In the genomic region with DNA sequence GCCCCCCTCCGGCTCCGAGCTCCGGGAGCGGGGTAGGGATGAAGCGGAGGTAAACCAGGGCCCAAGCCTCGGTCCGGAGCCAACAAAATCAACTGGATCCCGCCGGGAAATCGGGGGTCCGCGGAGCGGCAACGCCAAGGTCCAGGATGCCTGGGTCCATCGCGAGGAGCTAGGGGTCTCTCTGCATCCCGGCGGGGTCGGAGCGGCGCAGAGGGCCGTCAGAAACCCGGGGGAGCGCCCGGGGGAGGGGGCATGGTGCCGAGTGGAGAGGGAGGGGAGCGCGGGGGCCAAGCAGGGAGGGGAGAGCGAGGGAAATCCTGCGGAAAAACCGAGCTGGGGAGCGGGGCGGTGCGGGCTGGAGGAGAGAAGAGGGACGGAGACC, we compare ENCODE assay signal across 2 cellular contexts.
A peak's percentile ranks its signal among the peaks of the same experiment; 100 is the strongest.
TF ChIP-seq lines count a peak whose summit lies in the region.

No MANE protein-coding gene starts in this region.

TF ChIP-seq in GM23338, 12 proteins besides CTCF, POLR2A, EP300 and RAD21 (continues in another document):
- TF ChIP-seq, protein P1, sequence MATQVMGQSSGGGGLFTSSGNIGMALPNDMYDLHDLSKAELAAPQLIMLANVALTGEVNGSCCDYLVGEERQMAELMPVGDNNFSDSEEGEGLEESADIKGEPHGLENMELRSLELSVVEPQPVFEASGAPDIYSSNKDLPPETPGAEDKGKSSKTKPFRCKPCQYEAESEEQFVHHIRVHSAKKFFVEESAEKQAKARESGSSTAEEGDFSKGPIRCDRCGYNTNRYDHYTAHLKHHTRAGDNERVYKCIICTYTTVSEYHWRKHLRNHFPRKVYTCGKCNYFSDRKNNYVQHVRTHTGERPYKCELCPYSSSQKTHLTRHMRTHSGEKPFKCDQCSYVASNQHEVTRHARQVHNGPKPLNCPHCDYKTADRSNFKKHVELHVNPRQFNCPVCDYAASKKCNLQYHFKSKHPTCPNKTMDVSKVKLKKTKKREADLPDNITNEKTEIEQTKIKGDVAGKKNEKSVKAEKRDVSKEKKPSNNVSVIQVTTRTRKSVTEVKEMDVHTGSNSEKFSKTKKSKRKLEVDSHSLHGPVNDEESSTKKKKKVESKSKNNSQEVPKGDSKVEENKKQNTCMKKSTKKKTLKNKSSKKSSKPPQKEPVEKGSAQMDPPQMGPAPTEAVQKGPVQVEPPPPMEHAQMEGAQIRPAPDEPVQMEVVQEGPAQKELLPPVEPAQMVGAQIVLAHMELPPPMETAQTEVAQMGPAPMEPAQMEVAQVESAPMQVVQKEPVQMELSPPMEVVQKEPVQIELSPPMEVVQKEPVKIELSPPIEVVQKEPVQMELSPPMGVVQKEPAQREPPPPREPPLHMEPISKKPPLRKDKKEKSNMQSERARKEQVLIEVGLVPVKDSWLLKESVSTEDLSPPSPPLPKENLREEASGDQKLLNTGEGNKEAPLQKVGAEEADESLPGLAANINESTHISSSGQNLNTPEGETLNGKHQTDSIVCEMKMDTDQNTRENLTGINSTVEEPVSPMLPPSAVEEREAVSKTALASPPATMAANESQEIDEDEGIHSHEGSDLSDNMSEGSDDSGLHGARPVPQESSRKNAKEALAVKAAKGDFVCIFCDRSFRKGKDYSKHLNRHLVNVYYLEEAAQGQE (IDR thresholded peaks at IDR 0.05; ENCODE audit: unreplicated experiment), result no peak
- TF ChIP-seq ZNF331 (CRISPR knock-in tag; IDR thresholded peaks at IDR 0.05; ENCODE audit: low read depth) (no peak), EZH2phosphoT487 (IDR thresholded peaks at IDR 0.05; ENCODE audit: unreplicated experiment) (peak; percentile 52), NANOG (IDR thresholded peaks at IDR 0.05; ENCODE audit: borderline replicate concordance) (no peak), POLR2AphosphoS5 (IDR thresholded peaks at IDR 0.05; ENCODE audit: low read depth) (no peak), ZNF114 (CRISPR knock-in tag; IDR thresholded peaks at IDR 0.05) (no peak), CREB1 (CRISPR knock-in tag; IDR thresholded peaks at IDR 0.05; ENCODE audit: low read depth) (no peak), EZH2 (IDR thresholded peaks at IDR 0.05; ENCODE audit: low read depth, unreplicated experiment) (peak; percentile 83), JUNB (IDR thresholded peaks at IDR 0.05; ENCODE audit: unreplicated experiment) (no peak)
- TF ChIP-seq, protein P2, sequence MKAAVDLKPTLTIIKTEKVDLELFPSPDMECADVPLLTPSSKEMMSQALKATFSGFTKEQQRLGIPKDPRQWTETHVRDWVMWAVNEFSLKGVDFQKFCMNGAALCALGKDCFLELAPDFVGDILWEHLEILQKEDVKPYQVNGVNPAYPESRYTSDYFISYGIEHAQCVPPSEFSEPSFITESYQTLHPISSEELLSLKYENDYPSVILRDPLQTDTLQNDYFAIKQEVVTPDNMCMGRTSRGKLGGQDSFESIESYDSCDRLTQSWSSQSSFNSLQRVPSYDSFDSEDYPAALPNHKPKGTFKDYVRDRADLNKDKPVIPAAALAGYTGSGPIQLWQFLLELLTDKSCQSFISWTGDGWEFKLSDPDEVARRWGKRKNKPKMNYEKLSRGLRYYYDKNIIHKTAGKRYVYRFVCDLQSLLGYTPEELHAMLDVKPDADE (IDR thresholded peaks at IDR 0.05), result no peak

TF ChIP-seq in WTC11, 78 proteins besides CTCF, POLR2A, EP300 and RAD21 (continued from another document):
- TF ChIP-seq, protein P3, sequence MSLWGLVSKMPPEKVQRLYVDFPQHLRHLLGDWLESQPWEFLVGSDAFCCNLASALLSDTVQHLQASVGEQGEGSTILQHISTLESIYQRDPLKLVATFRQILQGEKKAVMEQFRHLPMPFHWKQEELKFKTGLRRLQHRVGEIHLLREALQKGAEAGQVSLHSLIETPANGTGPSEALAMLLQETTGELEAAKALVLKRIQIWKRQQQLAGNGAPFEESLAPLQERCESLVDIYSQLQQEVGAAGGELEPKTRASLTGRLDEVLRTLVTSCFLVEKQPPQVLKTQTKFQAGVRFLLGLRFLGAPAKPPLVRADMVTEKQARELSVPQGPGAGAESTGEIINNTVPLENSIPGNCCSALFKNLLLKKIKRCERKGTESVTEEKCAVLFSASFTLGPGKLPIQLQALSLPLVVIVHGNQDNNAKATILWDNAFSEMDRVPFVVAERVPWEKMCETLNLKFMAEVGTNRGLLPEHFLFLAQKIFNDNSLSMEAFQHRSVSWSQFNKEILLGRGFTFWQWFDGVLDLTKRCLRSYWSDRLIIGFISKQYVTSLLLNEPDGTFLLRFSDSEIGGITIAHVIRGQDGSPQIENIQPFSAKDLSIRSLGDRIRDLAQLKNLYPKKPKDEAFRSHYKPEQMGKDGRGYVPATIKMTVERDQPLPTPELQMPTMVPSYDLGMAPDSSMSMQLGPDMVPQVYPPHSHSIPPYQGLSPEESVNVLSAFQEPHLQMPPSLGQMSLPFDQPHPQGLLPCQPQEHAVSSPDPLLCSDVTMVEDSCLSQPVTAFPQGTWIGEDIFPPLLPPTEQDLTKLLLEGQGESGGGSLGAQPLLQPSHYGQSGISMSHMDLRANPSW (CRISPR knock-in tag; conservative IDR thresholded peaks at IDR 0.05; ENCODE audit: low read depth), result no peak
- no peak for TF ChIP-seq NFATC4 (CRISPR knock-in tag; IDR thresholded peaks at IDR 0.05)
- TF ChIP-seq, protein P4, sequence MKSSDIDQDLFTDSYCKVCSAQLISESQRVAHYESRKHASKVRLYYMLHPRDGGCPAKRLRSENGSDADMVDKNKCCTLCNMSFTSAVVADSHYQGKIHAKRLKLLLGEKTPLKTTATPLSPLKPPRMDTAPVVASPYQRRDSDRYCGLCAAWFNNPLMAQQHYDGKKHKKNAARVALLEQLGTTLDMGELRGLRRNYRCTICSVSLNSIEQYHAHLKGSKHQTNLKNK (CRISPR knock-in tag; IDR thresholded peaks at IDR 0.05), result no peak
- no peak for TF ChIP-seq JUN (CRISPR knock-in tag; IDR thresholded peaks at IDR 0.05)
- no peak for TF ChIP-seq NR3C1 (CRISPR knock-in tag; conservative IDR thresholded peaks at IDR 0.05; ENCODE audit: low read depth)
- TF ChIP-seq, protein P5, sequence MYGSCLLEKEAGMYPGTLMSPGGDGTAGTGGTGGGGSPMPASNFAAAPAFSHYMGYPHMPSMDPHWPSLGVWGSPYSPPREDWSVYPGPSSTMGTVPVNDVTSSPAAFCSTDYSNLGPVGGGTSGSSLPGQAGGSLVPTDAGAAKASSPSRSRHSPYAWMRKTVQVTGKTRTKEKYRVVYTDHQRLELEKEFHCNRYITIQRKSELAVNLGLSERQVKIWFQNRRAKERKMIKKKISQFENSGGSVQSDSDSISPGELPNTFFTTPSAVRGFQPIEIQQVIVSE (CRISPR knock-in tag; IDR thresholded peaks at IDR 0.05; ENCODE audit: borderline replicate concordance), result no peak
- no peak for TF ChIP-seq NR1H2 (CRISPR knock-in tag; IDR thresholded peaks at IDR 0.05)
- TF ChIP-seq, protein P6, sequence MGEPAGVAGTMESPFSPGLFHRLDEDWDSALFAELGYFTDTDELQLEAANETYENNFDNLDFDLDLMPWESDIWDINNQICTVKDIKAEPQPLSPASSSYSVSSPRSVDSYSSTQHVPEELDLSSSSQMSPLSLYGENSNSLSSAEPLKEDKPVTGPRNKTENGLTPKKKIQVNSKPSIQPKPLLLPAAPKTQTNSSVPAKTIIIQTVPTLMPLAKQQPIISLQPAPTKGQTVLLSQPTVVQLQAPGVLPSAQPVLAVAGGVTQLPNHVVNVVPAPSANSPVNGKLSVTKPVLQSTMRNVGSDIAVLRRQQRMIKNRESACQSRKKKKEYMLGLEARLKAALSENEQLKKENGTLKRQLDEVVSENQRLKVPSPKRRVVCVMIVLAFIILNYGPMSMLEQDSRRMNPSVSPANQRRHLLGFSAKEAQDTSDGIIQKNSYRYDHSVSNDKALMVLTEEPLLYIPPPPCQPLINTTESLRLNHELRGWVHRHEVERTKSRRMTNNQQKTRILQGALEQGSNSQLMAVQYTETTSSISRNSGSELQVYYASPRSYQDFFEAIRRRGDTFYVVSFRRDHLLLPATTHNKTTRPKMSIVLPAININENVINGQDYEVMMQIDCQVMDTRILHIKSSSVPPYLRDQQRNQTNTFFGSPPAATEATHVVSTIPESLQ (CRISPR knock-in tag; IDR thresholded peaks at IDR 0.05), result no peak
- TF ChIP-seq, protein P7, sequence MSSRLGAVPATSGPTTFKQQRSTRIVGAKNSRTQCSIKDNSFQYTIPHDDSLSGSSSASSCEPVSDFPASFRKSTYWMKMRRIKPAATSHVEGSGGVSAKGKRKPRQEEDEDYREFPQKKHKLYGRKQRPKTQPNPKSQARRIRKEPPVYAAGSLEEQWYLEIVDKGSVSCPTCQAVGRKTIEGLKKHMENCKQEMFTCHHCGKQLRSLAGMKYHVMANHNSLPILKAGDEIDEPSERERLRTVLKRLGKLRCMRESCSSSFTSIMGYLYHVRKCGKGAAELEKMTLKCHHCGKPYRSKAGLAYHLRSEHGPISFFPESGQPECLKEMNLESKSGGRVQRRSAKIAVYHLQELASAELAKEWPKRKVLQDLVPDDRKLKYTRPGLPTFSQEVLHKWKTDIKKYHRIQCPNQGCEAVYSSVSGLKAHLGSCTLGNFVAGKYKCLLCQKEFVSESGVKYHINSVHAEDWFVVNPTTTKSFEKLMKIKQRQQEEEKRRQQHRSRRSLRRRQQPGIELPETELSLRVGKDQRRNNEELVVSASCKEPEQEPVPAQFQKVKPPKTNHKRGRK (CRISPR knock-in tag; IDR thresholded peaks at IDR 0.05; ENCODE audit: borderline replicate concordance), result no peak
- no peak for TF ChIP-seq SOX15 (CRISPR knock-in tag; IDR thresholded peaks at IDR 0.05)
- no peak for TF ChIP-seq ATF1 (CRISPR knock-in tag; IDR thresholded peaks at IDR 0.05)
